10 cellular contexts compared by ENCODE assay signal in the genomic region with DNA sequence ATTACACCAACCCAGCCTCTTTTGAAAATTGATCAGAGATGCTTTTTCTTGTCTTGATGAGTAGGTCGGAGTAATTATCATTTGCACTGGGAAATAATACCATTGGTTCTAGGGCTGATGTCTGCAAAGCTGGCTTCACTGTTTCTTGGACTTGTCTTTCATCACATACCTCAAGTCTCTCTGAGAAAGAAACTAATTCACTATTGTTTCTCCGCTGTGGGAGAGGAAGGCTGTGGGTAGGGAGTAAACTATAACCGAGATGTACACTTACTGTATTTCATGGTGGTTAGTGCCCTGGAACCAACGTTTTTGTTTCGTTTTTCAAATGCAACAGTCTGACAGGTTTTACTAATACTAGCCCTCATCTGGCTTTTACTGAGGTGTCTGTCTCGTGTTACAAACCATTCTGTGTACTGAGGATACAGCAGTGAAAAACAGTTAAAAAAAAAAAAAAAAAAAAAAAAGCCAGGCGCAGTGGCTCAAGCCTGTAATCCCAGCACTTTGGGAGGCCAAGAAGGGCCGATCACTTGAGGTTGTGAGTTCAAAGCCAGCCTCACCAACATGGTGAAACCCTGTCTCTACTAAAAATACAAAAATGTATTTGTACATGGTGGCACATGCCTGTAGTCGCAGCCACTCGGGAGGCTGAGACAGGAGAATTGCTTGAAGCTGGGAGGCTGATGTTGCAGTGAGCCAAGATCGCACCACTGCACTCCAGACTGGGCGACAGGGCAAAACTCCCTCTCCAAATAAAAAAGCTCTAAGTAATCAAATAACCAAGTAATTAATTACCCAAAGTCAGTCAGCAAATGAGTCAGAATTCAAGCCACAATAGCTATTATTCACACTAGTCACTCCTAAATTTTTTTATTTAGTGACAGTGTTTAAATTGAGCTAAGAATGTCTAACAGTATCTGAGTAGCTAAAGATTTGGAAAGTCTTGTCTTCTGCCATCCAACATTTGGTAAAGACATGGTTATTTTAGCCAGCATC. TPM values are rescaled to one million over a fixed set of nuclear protein-coding genes. Genes with fewer than 3 reads are reported as not detected.
DNase-seq lines count a peak whose midpoint lies in the region; ATAC-seq and TF ChIP-seq lines count a peak whose summit lies in the region.
"Had no signal": no experiment of that assay in that cellular context is flagged by ENCODE, and none has a peak within 500 bp of the region (broad histone marks: within the 10 kb centered on the region; RNA-seq: fewer than 3 reads in every experiment).

No MANE protein-coding gene starts in this region.

- peak overlapping the region in 1 of 2 donors; percentile 39 for H3K4me3 ChIP-seq in CD4-positive, alpha-beta memory T cell (ENCODE audit: low read length in 2 of 2)
- no peak overlapping the region for H3K4me3 ChIP-seq in ovary
- H3K4me3 ChIP-seq in stomach: peak overlapping the region in 2 of 4 donors; percentile 1 to 40
- H3K4me3 ChIP-seq in WERI-Rb-1 (ENCODE audit: low read depth, low read length): no peak overlapping the region
- H3K4me3 ChIP-seq: HAP-1 had no signal

- H3K27ac Mint-ChIP-seq in CD4-positive, alpha-beta memory T cell: peak overlapping the region; percentile 81 to 96 (median 88)

- ATAC-seq in GM18909 (IDR thresholded peaks at IDR 0.05; ENCODE audit: poor library complexity, unreplicated experiment) (peak; percentile 88), HG03025 (IDR thresholded peaks at IDR 0.05; ENCODE audit: low FRiP score, unreplicated experiment) (peak; percentile 75)

- TF ChIP-seq CTCF in ovary (IDR thresholded peaks at IDR 0.05) (no peak), stomach (IDR thresholded peaks at IDR 0.05) (no peak), WERI-Rb-1 (IDR thresholded peaks at IDR 0.05; ENCODE audit: low read depth, low read length) (no peak)

- intact Hi-C loops in CD4-positive, alpha-beta memory T cell (cut with micrococcal nuclease): loop anchor here (2.0 kb wide), 3 partner anchors 55 to 677 kb away; partner anchors contain the start of gene RBM34
- intact Hi-C loops in ovary (cut with DNase I) (loop anchor here in 1 of 4 donors (10.0 kb wide), 1 partner anchor 319 kb away; no protein-coding TSS in a partner anchor), stomach (cut with DNase I; ENCODE audit: low total_unique reads) (loop anchor here (10.0 kb wide), 1 partner anchor 309 kb away; no protein-coding TSS in a partner anchor)

- TF ChIP-seq EP300 in ovary (IDR thresholded peaks at IDR 0.05) (no peak), stomach (IDR thresholded peaks at IDR 0.05) (no peak)

- POLR2A ChIA-PET in CD4-positive, alpha-beta memory T cell (lab: Charles Lee; ENCODE audit: partially characterized antibody): interaction anchor here (0.6 to 2.0 kb wide), 8 partner anchors 14 to 504 kb away, joined by 3 to 11 read pairs (median 4); partner anchors contain the start of gene RBM34

- TF ChIP-seq POLR2A in ovary (IDR thresholded peaks at IDR 0.05): no peak
- no peak for TF ChIP-seq POLR2A in stomach (IDR thresholded peaks at IDR 0.05)

- peaks cover 0 to 2% (median 0%) of the 10 kb centered on the region in 8 donors for H3K9me3 Mint-ChIP-seq in CD4-positive, alpha-beta memory T cell
- H3K9me3 Mint-ChIP-seq: dendritic cell treated with granulocyte-macrophage colony-stimulating factor and Interleukin-4, amounts not matched to agents 40 ng/mL and 50 ng/mL, for 4 days had no signal

- in situ Hi-C loops in SK-MEL-5 (cut with HindIII; ENCODE audit: low pct_unique_long_range_greater_than_20kb, low sequenced_read_pairs): no loop called here

- peak overlapping the region; percentile 72 to 98 (median 86) for H3K4me3 Mint-ChIP-seq in CD4-positive, alpha-beta memory T cell

- H3K27me3 ChIP-seq in CD4-positive, alpha-beta memory T cell (ENCODE audit: insufficient read depth, low read length): no peaks in the 10 kb centered on the region
- H3K27me3 ChIP-seq in ovary: no peaks in the 10 kb centered on the region
- no peaks in the 10 kb centered on the region for H3K27me3 ChIP-seq in stomach
- no peaks in the 10 kb centered on the region for H3K27me3 ChIP-seq in WERI-Rb-1 (ENCODE audit: insufficient read depth, low read depth, severe bottlenecking)

- peak overlapping the region; percentile 5 for H3K27ac ChIP-seq in CD4-positive, alpha-beta memory T cell (ENCODE audit: low read depth, low read length)
- H3K27ac ChIP-seq in ovary: no peak overlapping the region
- H3K27ac ChIP-seq in stomach: peak overlapping the region in 1 of 5 donors; percentile 34
- H3K27ac ChIP-seq in WERI-Rb-1: no peak overlapping the region; the same call in 1 of the 2 replicates

- peaks cover 28 to 52% (median 38%) of the 10 kb centered on the region in 4 donors for H3K4me1 Mint-ChIP-seq in CD4-positive, alpha-beta memory T cell

- peaks cover 21% of the 10 kb centered on the region for H3K36me3 ChIP-seq in CD4-positive, alpha-beta memory T cell (ENCODE audit: insufficient read depth, low read length)
- H3K36me3 ChIP-seq in ovary (no peaks in the 10 kb centered on the region), stomach (peaks cover 11 to 34% (median 31%) of the 10 kb centered on the region in 4 donors), WERI-Rb-1 (peaks cover 25% of the 10 kb centered on the region)

- DNase-seq in CD4-positive, alpha-beta memory T cell: peak in 4 of 5 donors; percentile 26 to 38 (median 34)
- peak; percentile 79 for DNase-seq in SK-MEL-5 (ENCODE audit: low read depth, low spot score)
- peak; percentile 67 for DNase-seq in left kidney (ENCODE audit: low read depth, low spot score)
- DNase-seq in ovary: no peak
- DNase-seq in stomach: no peak
- DNase-seq in WERI-Rb-1: no peak

- peaks cover 27 to 36% of the 10 kb centered on the region in 2 donors for H3K36me3 Mint-ChIP-seq in CD4-positive, alpha-beta memory T cell

- CTCF ChIA-PET in CD4-positive, alpha-beta memory T cell (lab: Charles Lee; ENCODE audit: partially characterized antibody): interaction anchor here (0.6 to 8.0 kb wide), 34 partner anchors 12 to 677 kb away, joined by 3 to 75 read pairs (median 4); partner anchors contain the start of gene RBM34

- peaks cover 42% of the 10 kb centered on the region for H3K4me1 ChIP-seq in CD4-positive, alpha-beta memory T cell (ENCODE audit: insufficient read depth, low read length)
- H3K4me1 ChIP-seq in ovary (ENCODE audit: insufficient read depth) (peaks cover 3% of the 10 kb centered on the region), stomach (peaks cover 9 to 15% (median 10%) of the 10 kb centered on the region in 4 donors)

- WGBS in ovary, 3 donors: 54 to 69% (median 62%) methylated on average over 12 of the region's 12 CpGs
- WGBS in stomach, 5 donors: 58 to 75% (median 62%) methylated on average over 12 of the region's 12 CpGs

- H3K9me3 ChIP-seq in CD4-positive, alpha-beta memory T cell (ENCODE audit: control insufficient read depth in 1 of 2, low read length in 2 of 2): no peaks in the 10 kb centered on the region
- H3K9me3 ChIP-seq in ovary (no peaks in the 10 kb centered on the region), stomach (no peaks in the 10 kb centered on the region), WERI-Rb-1 (ENCODE audit: severe bottlenecking) (no peaks in the 10 kb centered on the region)
- H3K9me3 ChIP-seq: HAP-1 had no signal

- H3K27me3 Mint-ChIP-seq in CD4-positive, alpha-beta memory T cell: peaks cover 0 to 1% of the 10 kb centered on the region in 2 donors

RNA-seq across cellular contexts. Expression of gene TOMM20, which starts 23.3 kb away (rescaled TPM):
- total RNA-seq in CD4-positive, alpha-beta memory T cell: 100 to 1,000 TPM; 102 to 108 TPM
- polyA plus RNA-seq in CD4-positive, alpha-beta memory T cell: 10 to 100 TPM; 64.4 to 70.6 TPM
- 110 and 117 TPM in 2 replicates for total RNA-seq in SK-MEL-5 (2014; rRNA removed; shearing (Covaris generic))
- 151 and 195 TPM in 2 replicates for polyA plus RNA-seq in SK-MEL-5 (2015; cell fraction: cytosol; rRNA removed)
- 52.3 and 76.4 TPM in 2 replicates for polyA plus RNA-seq in SK-MEL-5 (2015; cell fraction: nucleus; rRNA removed)
- total RNA-seq in ovary (100 to 1,000 TPM; 104 to 153 (median 118) TPM), stomach (100 to 1,000 TPM in 1 of 5 donors, 10 to 100 TPM in 4; 21.4 to 145 (median 51.9) TPM)
- polyA plus RNA-seq in ovary (100 to 1,000 TPM; 120 to 124 TPM), stomach (100 to 1,000 TPM in 1 of 3 donors, 10 to 100 TPM in 2; 63.4 to 102 (median 72.9) TPM)

RNA-seq across cellular contexts. Expression of gene RBM34, which starts 55.7 kb away (rescaled TPM):
- total RNA-seq in CD4-positive, alpha-beta memory T cell: 100 to 1,000 TPM; 120 TPM
- polyA plus RNA-seq in CD4-positive, alpha-beta memory T cell: 10 to 100 TPM; 55.2 to 79.8 TPM
- 61.8 and 65.4 TPM in 2 replicates for total RNA-seq in SK-MEL-5 (2014; rRNA removed; shearing (Covaris generic))
- polyA plus RNA-seq in SK-MEL-5 (2015; cell fraction: cytosol; rRNA removed): 37.5 and 46.3 TPM in 2 replicates
- 50.5 and 64.2 TPM in 2 replicates for polyA plus RNA-seq in SK-MEL-5 (2015; cell fraction: nucleus; rRNA removed)
- total RNA-seq in ovary: 10 to 100 TPM; 24.5 to 61.9 (median 56.1) TPM
- polyA plus RNA-seq in ovary: 10 to 100 TPM; 48.1 to 62.1 TPM
- total RNA-seq in stomach: 10 to 100 TPM in 3 of 5 donors, 1 to 10 TPM in 1, not detected in 1; 9.8 to 56.7 (median 22.1) TPM
- 10 to 100 TPM; 60.9 to 79.7 (median 67.7) TPM for polyA plus RNA-seq in stomach

Comparison
In these comparisons a context has a peak if more than half of its experiments do, and no peak if none do; other contexts are left out.
1. DNase-seq: peak in CD4-positive, alpha-beta memory T cell (4 of 5), SK-MEL-5 (single experiment) and left kidney (single experiment); none in ovary (0 of 5), stomach (single experiment) and WERI-Rb-1 (single experiment).